14 cellular contexts compared by ENCODE assay signal in genomic region chr15:49415638-49416037, GRCh38. TPM values are rescaled to one million over a fixed set of nuclear protein-coding genes. Genes with fewer than 3 reads are reported as not detected.
DNase-seq lines count a peak whose midpoint lies in the region; ATAC-seq and TF ChIP-seq lines count a peak whose summit lies in the region.
"Had no signal": no experiment of that assay in that cellular context is flagged by ENCODE, and none has a peak within 500 bp of the region (broad histone marks: within the 10 kb centered on the region; RNA-seq: fewer than 3 reads in every experiment).

No MANE protein-coding gene starts in this region.

- DNase-seq in HFF-Myc (ENCODE audit: extremely low read depth, low read depth) (peak; percentile 63), SK-N-SH (no peak), fibroblast of gingiva (ENCODE audit: low read depth) (peak; percentile 81), prostate gland (ENCODE audit: low spot score) (no peak)
- DNase-seq: activated effector memory CD4-positive, alpha-beta T cell treated with Interleukin-2 at 50 U/mL for 16 hours; H7; Kasumi-1; lower lobe of right lung; NCI-H82; SIG-M5 had no signal

- H3K9ac ChIP-seq in SK-N-SH (no peak overlapping the region), skeletal muscle satellite cell (ENCODE audit: low read depth, low read length) (no peak overlapping the region)

- TF ChIP-seq POLR2A in prostate gland (IDR thresholded peaks at IDR 0.05) = no peak

- H3K4me1 ChIP-seq in SK-N-SH (ENCODE audit: control insufficient read depth in 1 of 2, insufficient read depth in 2 of 2, low read depth in 1 of 2, low read length in 1 of 2) (peaks cover 3% of the 10 kb centered on the region in 2 experiments; a peak in 2 of 4 replicates), skeletal muscle satellite cell (ENCODE audit: control insufficient read depth, insufficient read depth, low read length) (peaks cover 14% of the 10 kb centered on the region), prostate gland (replicated peaks) (no peaks in the 10 kb centered on the region)
- H3K4me1 ChIP-seq: lower lobe of right lung had no signal

- intact Hi-C loops in prostate gland (cut with DNase I) = loop anchor here (10.0 kb wide), 1 partner anchor 729 kb away; no protein-coding TSS in a partner anchor

- no peaks in the 10 kb centered on the region for H3K9me3 ChIP-seq in SK-N-SH
- no peaks in the 10 kb centered on the region for H3K9me3 ChIP-seq in skeletal muscle satellite cell (replicated peaks; ENCODE audit: low read length)
- no peaks in the 10 kb centered on the region for H3K9me3 ChIP-seq in prostate gland
- H3K9me3 ChIP-seq: lower lobe of right lung had no signal

- H3K27me3 ChIP-seq in SK-N-SH (ENCODE audit: insufficient read depth) (no peaks in the 10 kb centered on the region), skeletal muscle satellite cell (ENCODE audit: control insufficient read depth, insufficient read depth, low read length) (no peaks in the 10 kb centered on the region), prostate gland (replicated peaks; ENCODE audit: insufficient read depth) (no peaks in the 10 kb centered on the region)

- H3K4me2 ChIP-seq in SK-N-SH (no peak overlapping the region), skeletal muscle satellite cell (ENCODE audit: low read length) (peak overlapping the region; percentile 16)

- TF ChIP-seq EP300 in SK-N-SH (IDR thresholded peaks at IDR 0.05; ENCODE audit: borderline replicate concordance in 1 of 2, low read depth in 1 of 2, low read length in 1 of 2) = peak in 1 of 2 experiments; percentile 50; a peak in 1 of 4 replicates

- H3K79me2 ChIP-seq in SK-N-SH (ENCODE audit: insufficient read depth) = no peaks in the 10 kb centered on the region

- H3K36me3 ChIP-seq in SK-N-SH (replicated peaks in 1 of 2; ENCODE audit: control insufficient read depth in 1 of 2, insufficient read depth in 2 of 2, low read length in 1 of 2) (no peaks in the 10 kb centered on the region), skeletal muscle satellite cell (ENCODE audit: insufficient read depth, low read length) (no peaks in the 10 kb centered on the region), prostate gland (no peaks in the 10 kb centered on the region)
- H3K36me3 ChIP-seq: lower lobe of right lung had no signal

- POLR2A ChIA-PET in SK-N-SH (lab: Yijun Ruan, JAX) = no interaction called here

- H3K4me3 ChIP-seq in HFF-Myc (replicated peaks; ENCODE audit: low read depth, low read length) (no peak overlapping the region), SK-N-SH (ENCODE audit: low read depth in 2 of 2, low read length in 1 of 2) (no peak overlapping the region), skeletal muscle satellite cell (ENCODE audit: low read length) (no peak overlapping the region), prostate gland (no peak overlapping the region)
- H3K4me3 ChIP-seq: lower lobe of right lung, skin epidermis had no signal

- CTCF ChIA-PET in SK-N-SH (lab: Yijun Ruan, JAX) = no interaction called here

- 56% methylated on average over 1 of the region's 1 CpG for WGBS in SK-N-SH (ENCODE audit: low lambda C conversion rate)
- WGBS in prostate gland = 38% methylated on average over 1 of the region's 1 CpG

- H3K9me2 ChIP-seq in SK-N-SH = no peaks in the 10 kb centered on the region

- TF ChIP-seq RAD21 in SK-N-SH (IDR thresholded peaks at IDR 0.05; ENCODE audit: low read length) = no peak

- TF ChIP-seq CTCF in HFF-Myc (IDR thresholded peaks at IDR 0.05; ENCODE audit: low read depth, low read length, missing control alignments) (no peak), SK-N-SH (IDR thresholded peaks at IDR 0.05) (no peak), prostate gland (IDR thresholded peaks at IDR 0.05) (no peak)

- ATAC-seq in HG02763 (IDR thresholded peaks at IDR 0.05; ENCODE audit: unreplicated experiment) (no peak), HG02885 (IDR thresholded peaks at IDR 0.05; ENCODE audit: poor library complexity, unreplicated experiment) (no peak)
- ATAC-seq: lower lobe of right lung had no signal

- H3F3A ChIP-seq in SK-N-SH (replicated peaks; ENCODE audit: insufficient read depth) = peaks cover 4% of the 10 kb centered on the region

- no peak overlapping the region for H2AFZ ChIP-seq in SK-N-SH (ENCODE audit: low read depth)

- no peaks in the 10 kb centered on the region for H4K20me1 ChIP-seq in SK-N-SH (ENCODE audit: insufficient read depth)

- H3K27ac ChIP-seq in SK-N-SH (ENCODE audit: low read depth in 2 of 2, low read length in 1 of 2) = 0 out of 4 replicates have a peak overlapping the region, but pooled peaks of 1 of the 2 experiments have one; percentile 36
- H3K27ac ChIP-seq in prostate gland = no peak overlapping the region
- H3K27ac ChIP-seq: lower lobe of right lung, skin epidermis had no signal

TF ChIP-seq in SK-N-SH, 30 proteins besides CTCF, POLR2A, EP300 and RAD21:
- TF ChIP-seq USF1 (IDR thresholded peaks at IDR 0.05; ENCODE audit: borderline replicate concordance, low read depth) = no peak
- no peak for TF ChIP-seq FOXM1 (IDR thresholded peaks at IDR 0.05; ENCODE audit: low read depth)
- peak; percentile 63 for TF ChIP-seq PBX3 (IDR thresholded peaks at IDR 0.05)
- peak; percentile 34; the same call in 1 of the 2 replicates for TF ChIP-seq RXRA (IDR thresholded peaks at IDR 0.05; ENCODE audit: borderline replicate concordance, low read depth)
- peak; percentile 75 for TF ChIP-seq FOSL2 (IDR thresholded peaks at IDR 0.05; ENCODE audit: borderline replicate concordance, low read depth)
- peak; percentile 78; the same call in 1 of the 2 replicates for TF ChIP-seq MEF2A (IDR thresholded peaks at IDR 0.05; ENCODE audit: borderline replicate concordance, low read depth)
- no peak for TF ChIP-seq YY1 (IDR thresholded peaks at IDR 0.05; ENCODE audit: low read depth)
- no peak for TF ChIP-seq MXI1 (IDR thresholded peaks at IDR 0.05; ENCODE audit: low read depth, low read length)
- peak; percentile 73 for TF ChIP-seq JUND (IDR thresholded peaks at IDR 0.05)
- peak; percentile 70; the same call in 1 of the 2 replicates for TF ChIP-seq TCF12 (IDR thresholded peaks at IDR 0.05)
- peak; percentile 90 for TF ChIP-seq NFIC (IDR thresholded peaks at IDR 0.05; ENCODE audit: borderline replicate concordance)
- TF ChIP-seq TEAD4 (IDR thresholded peaks at IDR 0.05; ENCODE audit: borderline replicate concordance, insufficient read depth) = peak; percentile 17; the same call in 1 of the 2 replicates

RNA-seq across cellular contexts. Expression of gene FGF7, which starts 7.4 kb away (rescaled TPM):
- polyA plus RNA-seq in SK-N-SH (2012; rRNA removed) = 0.23 and 0.25 TPM in 2 replicates
- 0.47 and 0.51 TPM in 2 replicates for polyA plus RNA-seq in SK-N-SH (2012; cell fraction: cytosol; rRNA removed)
- 0.05 and 0.17 TPM in 2 replicates for polyA plus RNA-seq in SK-N-SH (2012; cell fraction: nucleus; rRNA removed)
- 15.2 and 55.9 TPM in 2 replicates for total RNA-seq in skeletal muscle satellite cell (2012; rRNA removed)
- 10 to 100 TPM in 1 of 2 donors, 1 to 10 TPM in 1; 8.9 to 11.5 TPM for total RNA-seq in prostate gland
- total RNA-seq: H7 had no signal

Comparison
In these comparisons a context has a peak if more than half of its experiments do, and no peak if none do; other contexts are left out.
1. DNase-seq: peak in HFF-Myc (single experiment) and fibroblast of gingiva (single experiment); none in SK-N-SH (single experiment) and prostate gland (single experiment).